11 cellular contexts compared by ENCODE assay signal in genomic region chr20:19850190-19850533, GRCh38.
A peak's percentile ranks its signal among the peaks of the same experiment; 100 is the strongest.
DNase-seq lines count a peak whose midpoint lies in the region; ATAC-seq and TF ChIP-seq lines count a peak whose summit lies in the region.
"Had no signal": no experiment of that assay in that cellular context is flagged by ENCODE, and none has a peak within 500 bp of the region (broad histone marks: within the 10 kb centered on the region; RNA-seq: fewer than 3 reads in every experiment).

No MANE protein-coding gene starts in this region.

- TF ChIP-seq POLR2A in vagina (IDR thresholded peaks at IDR 0.05): no peak

- H3K9me2 ChIP-seq in hepatocyte (replicated peaks; ENCODE audit: insufficient read depth): no peaks in the 10 kb centered on the region

- H3K4me1 ChIP-seq in hepatocyte (ENCODE audit: insufficient read depth): peaks cover 18% of the 10 kb centered on the region
- peaks cover 26% of the 10 kb centered on the region for H3K4me1 ChIP-seq in vagina

- WGBS in hepatocyte (ENCODE audit: low lambda C conversion rate, missing lambda C conversion rate): 35% methylated on average over 4 of the region's 4 CpGs

- TF ChIP-seq CTCF in hepatocyte (IDR thresholded peaks at IDR 0.05; ENCODE audit: poor library complexity) (no peak), vagina (IDR thresholded peaks at IDR 0.05) (no peak)

- H3K36me3 ChIP-seq in hepatocyte (replicated peaks; ENCODE audit: insufficient read depth, low read depth) (no peaks in the 10 kb centered on the region), vagina (no peaks in the 10 kb centered on the region)

- H3K79me2 ChIP-seq in hepatocyte: no peaks in the 10 kb centered on the region

- H3K4me3 Mint-ChIP-seq in activated T-cell treated with anti-CD3 and anti-CD28 coated beads, Interleukin-2, amount 50 U/mL, for 4 hours: no peak overlapping the region
- H3K4me3 Mint-ChIP-seq: natural killer cell had no signal

- H3K27ac ChIP-seq in hepatocyte (peak overlapping the region; percentile 75), vagina (peak overlapping the region; percentile 85)

- no peaks in the 10 kb centered on the region for H4K20me1 ChIP-seq in hepatocyte (ENCODE audit: insufficient read depth, poor library complexity, severe bottlenecking)

- H3K4me1 Mint-ChIP-seq in activated T-cell treated with anti-CD3 and anti-CD28 coated beads, Interleukin-2, amount 50 U/mL, for 4 hours (ENCODE audit: low read depth): no peaks in the 10 kb centered on the region
- H3K4me1 Mint-ChIP-seq: natural killer cell had no signal

- no peaks in the 10 kb centered on the region for H3K9me3 Mint-ChIP-seq in activated T-cell treated with anti-CD3 and anti-CD28 coated beads, Interleukin-2, amount 50 U/mL, for 4 hours
- H3K9me3 Mint-ChIP-seq: natural killer cell had no signal

- intact Hi-C loops in vagina (cut with DNase I): no loop called here

- DNase-seq in NCI-H1694 treated with DMSO at 0.1 percent for 48 hours (lab: John Stamatoyannopoulos, UW): peak; percentile 15
- DNase-seq in NCI-H1694 (lab: John Stamatoyannopoulos, UW): no peak
- peak; percentile 51 for DNase-seq in hepatocyte (ENCODE audit: low spot score)
- DNase-seq in pons (ENCODE audit: low spot score): peak; percentile 61
- no peak for DNase-seq in vagina (ENCODE audit: extremely low spot score in 2 of 2)
- no peak for DNase-seq in activated T-cell treated with anti-CD3 and anti-CD28 coated beads, Interleukin-2, amount 50 U/mL, for 4 hours
- no peak for DNase-seq in NCI-H2196 (lab: John Stamatoyannopoulos, UW; ENCODE audit: unreplicated experiment)
- DNase-seq: 8988T; activated CD8-positive, alpha-beta memory T cell treated with anti-CD3 and anti-CD28 coated beads, Interleukin-2, amount 50 U/mL, for 4 hours; natural killer cell had no signal

- peak overlapping the region; percentile 43 for H3K4me2 ChIP-seq in hepatocyte

- ATAC-seq in activated T-cell treated with anti-CD3 and anti-CD28 coated beads, Interleukin-2, amount 50 U/mL, for 4 hours: no peak
- no peak for ATAC-seq in HG02798 (IDR thresholded peaks at IDR 0.05; ENCODE audit: poor library complexity, unreplicated experiment)
- ATAC-seq: natural killer cell had no signal

- peaks cover 12% of the 10 kb centered on the region for H3K27me3 Mint-ChIP-seq in activated T-cell treated with anti-CD3 and anti-CD28 coated beads, Interleukin-2, amount 50 U/mL, for 4 hours (ENCODE audit: low read depth)

- H3K27me3 ChIP-seq in hepatocyte (no peaks in the 10 kb centered on the region), vagina (no peaks in the 10 kb centered on the region)

- H3K4me3 ChIP-seq in hepatocyte (no peak overlapping the region), vagina (peak overlapping the region in 1 of 2 donors; percentile 16)

- H3K36me3 Mint-ChIP-seq in activated T-cell treated with anti-CD3 and anti-CD28 coated beads, Interleukin-2, amount 50 U/mL, for 4 hours (ENCODE audit: insufficient read depth): no peaks in the 10 kb centered on the region
- H3K36me3 Mint-ChIP-seq: natural killer cell had no signal

- no peak overlapping the region for H2AFZ ChIP-seq in hepatocyte

- no peaks in the 10 kb centered on the region for H3K9me3 ChIP-seq in hepatocyte (ENCODE audit: low read depth)
- no peaks in the 10 kb centered on the region for H3K9me3 ChIP-seq in vagina

Comparison
In these comparisons a context has a peak if more than half of its experiments do, and no peak if none do; other contexts are left out.
1. DNase-seq: peak in NCI-H1694 treated with DMSO at 0.1 percent for 48 hours (single experiment), hepatocyte (single experiment) and pons (single experiment); none in NCI-H1694 (single experiment), vagina (0 of 2), activated T-cell treated with anti-CD3 and anti-CD28 coated beads, Interleukin-2, amount 50 U/mL, for 4 hours (single experiment) and NCI-H2196 (single experiment).